8 cellular contexts compared by ENCODE assay signal in the genomic region with DNA sequence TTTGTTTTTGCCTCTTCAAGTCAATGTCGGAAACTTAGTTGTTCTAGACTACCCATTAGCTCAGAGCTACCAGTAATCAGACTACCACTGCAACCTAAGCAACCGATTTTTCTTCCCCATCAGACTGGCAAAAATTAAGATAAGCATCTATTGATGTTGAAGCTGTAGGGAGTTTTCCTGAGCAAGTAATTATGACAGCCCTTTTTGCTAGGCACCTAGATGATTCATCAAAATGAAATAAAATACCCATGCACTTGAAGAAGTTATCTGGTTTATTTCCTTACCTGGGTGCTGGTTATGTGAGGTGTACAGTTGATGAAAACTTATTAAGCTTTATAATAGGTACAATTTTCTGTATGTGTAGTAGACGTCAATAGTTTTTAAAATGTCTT. TPM values are rescaled to one million over a fixed set of nuclear protein-coding genes. Genes with fewer than 3 reads are reported as not detected.
A peak's percentile ranks its signal among the peaks of the same experiment; 100 is the strongest.
DNase-seq lines count a peak whose midpoint lies in the region; ATAC-seq and TF ChIP-seq lines count a peak whose summit lies in the region.

No MANE protein-coding gene starts in this region.

- H3K4me1 ChIP-seq in SJSA1 (replicated peaks) (peaks cover 15% of the 10 kb centered on the region), gastrocnemius medialis (peaks cover 13 to 18% of the 10 kb centered on the region in 2 donors)

- intact Hi-C loops in gastrocnemius medialis (cut with DNase I; ENCODE audit: low total_unique reads), result loop anchor here (1.0 kb wide), 2 partner anchors 13 to 312 kb away; a partner anchor contains a TSS

- no peak for ATAC-seq in gastrocnemius medialis
- ATAC-seq in HG02610 (IDR thresholded peaks at IDR 0.05; ENCODE audit: unreplicated experiment), result no peak

- TF ChIP-seq POLR2A in gastrocnemius medialis (IDR thresholded peaks at IDR 0.05), result no peak

- H3K36me3 ChIP-seq in SJSA1 (peaks cover 12% of the 10 kb centered on the region), gastrocnemius medialis (no peaks in the 10 kb centered on the region)

- DNase-seq in SJSA1 (ENCODE audit: low read depth in 1 of 2, low spot score in 2 of 2) (no peak), fibroblast of the aortic adventitia (ENCODE audit: low read depth) (no peak), gastrocnemius medialis (no peak), NCI-H2196 (lab: John Stamatoyannopoulos, UW; ENCODE audit: unreplicated experiment) (no peak), NCI-H69 (lab: John Stamatoyannopoulos, UW) (no peak)
- DNase-seq in stimulated activated naive CD4-positive, alpha-beta T cell (lab: John Stamatoyannopoulos, UW), result no peak

- no peaks in the 10 kb centered on the region for H3K27me3 ChIP-seq in SJSA1 (replicated peaks)
- no peaks in the 10 kb centered on the region for H3K27me3 ChIP-seq in gastrocnemius medialis

- in situ Hi-C loops in gastrocnemius medialis (cut with MboI; ENCODE audit: low sequenced_read_pairs in 4 of 4), result no loop called here

- no peaks in the 10 kb centered on the region for H3K9me3 ChIP-seq in SJSA1 (replicated peaks)
- H3K9me3 ChIP-seq in gastrocnemius medialis, result no peaks in the 10 kb centered on the region

- H3K27ac ChIP-seq in SJSA1 (peak overlapping the region; percentile 62), gastrocnemius medialis (peak overlapping the region; percentile 59 to 81 (median 72))

- H3K4me3 ChIP-seq in GM12875 (ENCODE audit: low read depth, low read length) (peak overlapping the region; percentile 93), SJSA1 (peak overlapping the region; percentile 60), fibroblast of the aortic adventitia (ENCODE audit: low read depth, low read length) (peak overlapping the region; percentile 83), gastrocnemius medialis (peak overlapping the region; percentile 74 to 89 (median 86))

- TF ChIP-seq CTCF in GM12875 (IDR thresholded peaks at IDR 0.05; ENCODE audit: borderline replicate concordance, insufficient read depth, low read depth, low read length) (no peak), fibroblast of the aortic adventitia (IDR thresholded peaks at IDR 0.05; ENCODE audit: insufficient read depth, low read length) (no peak), gastrocnemius medialis (IDR thresholded peaks at IDR 0.05 in 4 of 5, conservative IDR thresholded peaks at IDR 0.05 in 1 of 5) (no peak)

RNA-seq across cellular contexts. Expression of a gene that starts 0.6 kb away (rescaled TPM):
- total RNA-seq in SJSA1 (2014; rRNA removed; shearing (Covaris generic)), result 106 and 156 TPM in 2 replicates
- total RNA-seq in fibroblast of the aortic adventitia (ENCODE audit: low replicate concordance) (54.1 and 66.8 TPM in 2 replicates), gastrocnemius medialis (10 to 100 TPM; 17.9 to 37.5 (median 28.2) TPM)

RNA-seq across cellular contexts. Expression of a gene that starts 11.5 kb away (rescaled TPM):
- 0.29 and 1.6 TPM in 2 replicates for total RNA-seq in SJSA1 (2014; rRNA removed; shearing (Covaris generic))
- 3.5 and 3.8 TPM in 2 replicates for total RNA-seq in fibroblast of the aortic adventitia (ENCODE audit: low replicate concordance)
- 10 to 100 TPM in 1 of 4 donors, 1 to 10 TPM in 3; 3.9 to 11.1 (median 5.1) TPM for total RNA-seq in gastrocnemius medialis

RNA-seq across cellular contexts. Expression of a gene that starts 33.1 kb away (rescaled TPM):
- 55.7 and 122 TPM in 2 replicates for total RNA-seq in SJSA1 (2014; rRNA removed; shearing (Covaris generic))
- total RNA-seq in fibroblast of the aortic adventitia (ENCODE audit: low replicate concordance) (92.6 and 113 TPM in 2 replicates), gastrocnemius medialis (100 to 1,000 TPM in 1 of 4 donors, 10 to 100 TPM in 3; 38.9 to 116 (median 62.8) TPM)

RNA-seq across cellular contexts. Expression of a gene that starts 52.7 kb away (rescaled TPM):
- total RNA-seq in SJSA1 (2014; rRNA removed; shearing (Covaris generic)), result not detected in 2 replicates
- total RNA-seq in fibroblast of the aortic adventitia (ENCODE audit: low replicate concordance) (not detected in 2 replicates), gastrocnemius medialis (not detected)
